Comparison of ENCODE assay signal across 8 cellular contexts in genomic region chr3:71128951-71129350, GRCh38.
A peak's percentile ranks its signal among the peaks of the same experiment; 100 is the strongest.
DNase-seq lines count a peak whose midpoint lies in the region; ATAC-seq and TF ChIP-seq lines count a peak whose summit lies in the region.

No MANE protein-coding gene starts in this region.

- CTCF ChIA-PET in CD8-positive, alpha-beta T cell (lab: Charles Lee): interaction anchor here (0.6 to 1.2 kb wide), 2 partner anchors 135 to 171 kb away, joined by 3 read pairs; no protein-coding TSS in a partner anchor

- H3K4me3 Mint-ChIP-seq in CD8-positive, alpha-beta T cell: peak overlapping the region; percentile 87
- H3K4me3 Mint-ChIP-seq in endothelial cell (ENCODE audit: unreplicated experiment): peak overlapping the region; percentile 21

- H3K27ac ChIP-seq in CD8-positive, alpha-beta T cell (ENCODE audit: low read depth, low read length): peak overlapping the region; percentile 88
- H3K27ac ChIP-seq in SJCRH30: peak overlapping the region; percentile 75

- H3K27ac Mint-ChIP-seq in CD8-positive, alpha-beta T cell: peak overlapping the region; percentile 93
- H3K27ac Mint-ChIP-seq in endothelial cell (ENCODE audit: unreplicated experiment): peak overlapping the region; percentile 22

- H3K4me3 ChIP-seq in CD8-positive, alpha-beta T cell (ENCODE audit: low read depth, low read length): peak overlapping the region; percentile 56
- H3K4me3 ChIP-seq in SJCRH30: peak overlapping the region; percentile 67

- H3K4me1 Mint-ChIP-seq in CD8-positive, alpha-beta T cell (ENCODE audit: low read depth): peaks cover 78% of the 10 kb centered on the region
- peaks cover 35% of the 10 kb centered on the region for H3K4me1 Mint-ChIP-seq in endothelial cell (ENCODE audit: unreplicated experiment)

- intact Hi-C loops in CD8-positive, alpha-beta T cell (cut with DNase I, micrococcal nuclease): loop anchor here (5.0 kb wide), 3 partner anchors 42 to 122 kb away; no protein-coding TSS in a partner anchor

- DNase-seq in CD8-positive, alpha-beta T cell: no peak
- DNase-seq in SJCRH30 (no peak), endothelial cell (ENCODE audit: low spot score) (no peak), pons (ENCODE audit: low spot score) (peak; percentile 30), OCI-M2 (lab: John Stamatoyannopoulos, UW; ENCODE audit: unreplicated experiment) (no peak), SKM-1 (lab: John Stamatoyannopoulos, UW; ENCODE audit: unreplicated experiment) (no peak), COLO668 (lab: John Stamatoyannopoulos, UW; ENCODE audit: unreplicated experiment) (no peak)

- H3K9me3 Mint-ChIP-seq in CD8-positive, alpha-beta T cell: no peaks in the 10 kb centered on the region
- no peaks in the 10 kb centered on the region for H3K9me3 Mint-ChIP-seq in endothelial cell (ENCODE audit: unreplicated experiment)

- POLR2A ChIA-PET in CD8-positive, alpha-beta T cell (lab: Charles Lee): interaction anchor here (1.1 kb wide), 1 partner anchor 43 kb away, joined by 4 read pairs; no protein-coding TSS in a partner anchor

- no peaks in the 10 kb centered on the region for H3K27me3 Mint-ChIP-seq in CD8-positive, alpha-beta T cell (ENCODE audit: low read depth)
- peaks cover 2% of the 10 kb centered on the region for H3K27me3 Mint-ChIP-seq in endothelial cell (ENCODE audit: unreplicated experiment)

- no peaks in the 10 kb centered on the region for H3K27me3 ChIP-seq in CD8-positive, alpha-beta T cell (ENCODE audit: insufficient read depth, low read length)
- H3K27me3 ChIP-seq in SJCRH30: no peaks in the 10 kb centered on the region

- H3K36me3 ChIP-seq in CD8-positive, alpha-beta T cell (ENCODE audit: insufficient read depth, low read length): no peaks in the 10 kb centered on the region
- no peaks in the 10 kb centered on the region for H3K36me3 ChIP-seq in SJCRH30

- H3K4me1 ChIP-seq in CD8-positive, alpha-beta T cell (ENCODE audit: insufficient read depth, low read length): peaks cover 55% of the 10 kb centered on the region
- peaks cover 30% of the 10 kb centered on the region for H3K4me1 ChIP-seq in SJCRH30

- TF ChIP-seq CTCF in CD8-positive, alpha-beta T cell (IDR thresholded peaks at IDR 0.05): no peak
- TF ChIP-seq CTCF in endothelial cell (IDR thresholded peaks at IDR 0.05; ENCODE audit: unreplicated experiment): no peak

- H3K36me3 Mint-ChIP-seq in CD8-positive, alpha-beta T cell: peaks cover 35% of the 10 kb centered on the region
- H3K36me3 Mint-ChIP-seq in endothelial cell (ENCODE audit: low read depth, unreplicated experiment): no peaks in the 10 kb centered on the region

- no peaks in the 10 kb centered on the region for H3K9me3 ChIP-seq in CD8-positive, alpha-beta T cell (ENCODE audit: low read length)
- no peaks in the 10 kb centered on the region for H3K9me3 ChIP-seq in SJCRH30 (replicated peaks)

- ATAC-seq in CD8-positive, alpha-beta T cell: no peak
- ATAC-seq in GM21390 (IDR thresholded peaks at IDR 0.05; ENCODE audit: unreplicated experiment): no peak
